In the genomic region with DNA sequence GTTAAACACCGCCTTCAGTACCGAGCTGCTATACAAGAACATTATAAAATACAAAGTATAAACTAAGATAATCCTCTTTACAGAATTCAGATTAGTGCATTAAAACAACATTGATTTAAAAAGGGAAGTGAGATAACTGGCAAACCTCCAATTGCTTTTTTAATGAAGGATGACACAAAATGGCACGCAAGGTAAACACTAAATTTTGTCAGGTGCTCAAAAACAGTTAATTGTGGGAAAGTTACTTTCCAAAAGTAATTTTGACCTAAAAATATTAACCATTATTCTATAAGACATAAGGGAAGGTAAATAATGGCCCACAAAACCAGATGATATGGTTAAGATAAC, we compare ENCODE assay signal across 24 cellular contexts.
"Had no signal": no experiment of that assay in that cellular context is flagged by ENCODE, and none has a peak within 500 bp of the region (broad histone marks: within the 10 kb centered on the region; RNA-seq: fewer than 3 reads in every experiment).

No MANE protein-coding gene starts in this region.

- H3K27ac Mint-ChIP-seq: activated CD4-positive, alpha-beta memory T cell treated with anti-CD3 and anti-CD28 coated beads for 36 hours; activated CD4-positive, alpha-beta T cell treated with anti-CD3 and anti-CD28 coated beads, Interleukin-2, amount 10 ng/mL, durations not matched to agents 7 days and 5 days; activated naive CD4-positive, alpha-beta T cell treated with anti-CD3 and anti-CD28 coated beads, Interleukin-2, amount 10 ng/mL, durations not matched to agents 7 days and 5 days; activated naive CD8-positive, alpha-beta T cell treated with anti-CD3 and anti-CD28 coated beads for 36 hours; activated T-cell treated with anti-CD3 and anti-CD28 coated beads, Interleukin-2, amount 50 U/mL, for 72 hours; activated T-helper 2 cell treated with anti-CD3 and anti-CD28 coated beads, Interferon-gamma antibody, Interleukin-2, Interleukin-4, amounts not matched to agents 10 μg/mL and 5 μg/mL and 100 μg/mL, durations not matched to agents 14 hours and 24 hours and 36 hours had no signal

- H3K9me3 Mint-ChIP-seq: activated CD4-positive, alpha-beta memory T cell treated with anti-CD3 and anti-CD28 coated beads for 36 hours; activated CD4-positive, alpha-beta T cell treated with anti-CD3 and anti-CD28 coated beads, Interleukin-2, amount 10 ng/mL, durations not matched to agents 7 days and 5 days; activated naive CD4-positive, alpha-beta T cell treated with anti-CD3 and anti-CD28 coated beads, Interleukin-2, amount 10 ng/mL, durations not matched to agents 7 days and 5 days; activated naive CD8-positive, alpha-beta T cell treated with anti-CD3 and anti-CD28 coated beads for 36 hours; activated T-cell treated with anti-CD3 and anti-CD28 coated beads, Interleukin-2, amount 50 U/mL, for 72 hours; activated T-helper 2 cell treated with anti-CD3 and anti-CD28 coated beads, Interferon-gamma antibody, Interleukin-2, Interleukin-4, amounts not matched to agents 10 μg/mL and 5 μg/mL and 100 μg/mL, durations not matched to agents 14 hours and 24 hours and 36 hours had no signal

- H3K4me1 Mint-ChIP-seq: activated CD4-positive, alpha-beta T cell treated with anti-CD3 and anti-CD28 coated beads, Interleukin-2, amount 10 ng/mL, durations not matched to agents 7 days and 5 days; activated naive CD4-positive, alpha-beta T cell treated with anti-CD3 and anti-CD28 coated beads, Interleukin-2, amount 10 ng/mL, durations not matched to agents 7 days and 5 days had no signal

- H3K27me3 Mint-ChIP-seq: activated CD4-positive, alpha-beta memory T cell treated with anti-CD3 and anti-CD28 coated beads for 36 hours; activated CD4-positive, alpha-beta T cell treated with anti-CD3 and anti-CD28 coated beads, Interleukin-2, amount 10 ng/mL, durations not matched to agents 7 days and 5 days; activated naive CD4-positive, alpha-beta T cell treated with anti-CD3 and anti-CD28 coated beads, Interleukin-2, amount 10 ng/mL, durations not matched to agents 7 days and 5 days; activated naive CD8-positive, alpha-beta T cell treated with anti-CD3 and anti-CD28 coated beads for 36 hours had no signal

- DNase-seq: activated CD4-positive, alpha-beta memory T cell treated with anti-CD3 and anti-CD28 coated beads for 36 hours; activated CD4-positive, alpha-beta T cell treated with anti-CD3 and anti-CD28 coated beads, Interleukin-2, amount 10 ng/mL, durations not matched to agents 7 days and 5 days; activated CD4-positive, CD25-positive, alpha-beta regulatory T cell; activated CD8-positive, alpha-beta memory T cell treated with anti-CD3 and anti-CD28 coated beads for 24 hours; activated gamma-delta T cell treated with Interleukin-2 at 50 U/mL for 16 hours; activated naive CD4-positive, alpha-beta T cell treated with anti-CD3 and anti-CD28 coated beads, Interleukin-2, amount 10 ng/mL, durations not matched to agents 7 days and 5 days; activated naive CD8-positive, alpha-beta T cell treated with anti-CD3 and anti-CD28 coated beads for 36 hours; activated T-cell treated with anti-CD3 and anti-CD28 coated beads, Interleukin-2, amount 50 U/mL, for 72 hours; brain microvascular endothelial cell; KG1; NCI-H1092; NCI-H1417; NCI-H1930; NCI-H2171; NCI-H2227 treated with DMSO at 0.1 percent for 48 hours; NCI-H446 treated with DMSO at 0.1 percent for 48 hours; NCI-H524 treated with DMSO at 0.1 percent for 48 hours; NCI-H774; OCI-M1; Right ventricle myocardium superior; SK-N-SH; SW 1271 had no signal

- ATAC-seq: activated T-cell treated with anti-CD3 and anti-CD28 coated beads, Interleukin-2, amount 50 U/mL, for 72 hours; Panc1 had no signal

- H3K4me3 Mint-ChIP-seq: activated CD4-positive, alpha-beta memory T cell treated with anti-CD3 and anti-CD28 coated beads for 36 hours; activated CD4-positive, alpha-beta T cell treated with anti-CD3 and anti-CD28 coated beads, Interleukin-2, amount 10 ng/mL, durations not matched to agents 7 days and 5 days; activated naive CD4-positive, alpha-beta T cell treated with anti-CD3 and anti-CD28 coated beads, Interleukin-2, amount 10 ng/mL, durations not matched to agents 7 days and 5 days; activated naive CD8-positive, alpha-beta T cell treated with anti-CD3 and anti-CD28 coated beads for 36 hours; activated T-cell treated with anti-CD3 and anti-CD28 coated beads, Interleukin-2, amount 50 U/mL, for 72 hours had no signal
